17 cellular contexts compared by ENCODE assay signal in the genomic region with DNA sequence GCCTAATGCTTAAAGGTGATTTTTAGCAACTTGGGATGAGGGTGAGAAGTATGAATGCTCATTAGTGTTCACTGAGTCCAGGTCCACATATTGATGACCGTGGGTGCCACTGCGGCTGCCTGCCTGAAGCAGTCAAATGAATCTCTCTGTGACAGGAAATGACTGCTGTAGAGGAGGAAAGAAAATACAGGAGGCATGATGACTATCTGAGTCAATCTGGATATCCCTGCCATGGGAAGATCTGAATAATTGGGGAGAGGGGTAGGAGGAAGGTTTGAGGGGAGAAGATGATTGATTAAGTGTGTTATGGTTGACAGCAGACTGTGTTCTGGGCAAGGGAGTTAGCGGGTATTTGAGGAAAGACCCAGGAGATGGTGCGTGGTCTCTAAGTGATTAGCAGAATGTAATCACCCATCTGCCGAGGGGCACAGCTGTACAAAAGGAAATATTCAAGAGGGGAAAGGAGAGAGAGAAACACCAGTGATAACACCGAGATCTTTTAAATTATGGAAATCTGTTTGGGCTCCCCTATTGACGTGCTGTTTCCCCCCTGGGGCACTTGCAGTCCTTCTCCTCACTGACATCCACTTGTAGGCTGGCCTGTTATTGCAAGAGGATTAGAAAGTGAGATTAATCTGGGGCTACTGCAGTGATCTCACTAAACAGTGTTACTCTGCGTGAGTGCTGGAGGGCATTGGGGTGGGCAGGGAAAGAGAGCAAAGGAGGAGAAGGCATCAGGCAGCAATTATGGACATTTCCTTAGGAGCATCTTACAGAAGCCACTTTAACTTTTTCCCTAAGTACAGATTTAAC.
DNase-seq lines count a peak whose midpoint lies in the region; ATAC-seq and TF ChIP-seq lines count a peak whose summit lies in the region.
"Had no signal": no experiment of that assay in that cellular context is flagged by ENCODE, and none has a peak within 500 bp of the region (broad histone marks: within the 10 kb centered on the region; RNA-seq: fewer than 3 reads in every experiment).

No MANE protein-coding gene starts in this region.

- H3K9ac ChIP-seq in stomach smooth muscle (ENCODE audit: low read length in 2 of 2), result peak overlapping the region in 1 of 2 donors; percentile 92

- H3K27ac ChIP-seq in left ventricle myocardium inferior (replicated peaks), result peak overlapping the region; percentile 75
- H3K27ac ChIP-seq in stomach smooth muscle (ENCODE audit: low read length), result peak overlapping the region; percentile 71
- H3K27ac ChIP-seq: A549, lower lobe of right lung had no signal

- H3K4me3 ChIP-seq in left ventricle myocardium inferior (peak overlapping the region; percentile 5), stomach smooth muscle (ENCODE audit: low read length in 2 of 2) (peak overlapping the region in 1 of 2 donors; percentile 16)
- H3K4me3 ChIP-seq: A549, lower lobe of right lung had no signal

- DNase-seq in NCI-H2107 treated with DMSO at 0.1 percent for 48 hours (lab: John Stamatoyannopoulos, UW; ENCODE audit: unreplicated experiment) (peak; percentile 38), NCI-H2107 (lab: John Stamatoyannopoulos, UW) (no peak), left ventricle myocardium inferior (no peak), NCI-H187 treated with DMSO at 0.1 percent for 48 hours (lab: John Stamatoyannopoulos, UW) (no peak), HuH-7.5 (ENCODE audit: low spot score) (no peak), cerebellar nuclear complex (lab: John Stamatoyannopoulos, UW) (no peak)
- DNase-seq: activated CD4-positive, CD25-positive, alpha-beta regulatory T cell treated with anti-CD3 and anti-CD28 coated beads, Interleukin-2, amount 50 U/mL, for 72 hours; activated T-cell treated with anti-CD3 and anti-CD28 coated beads for 4 hours; CD8-positive, alpha-beta memory T cell; H7; lower lobe of right lung; NCI-H1930; SW 1271 had no signal

- H3K36me3 ChIP-seq in left ventricle myocardium inferior (peaks cover 7% of the 10 kb centered on the region), stomach smooth muscle (ENCODE audit: control insufficient read depth in 2 of 2, insufficient read depth in 2 of 2, low read length in 2 of 2) (no peaks in the 10 kb centered on the region)
- H3K36me3 ChIP-seq: lower lobe of right lung had no signal

- intact Hi-C loops in left ventricle myocardium inferior (cut with micrococcal nuclease), result no loop called here

- H3K9me3 ChIP-seq in left ventricle myocardium inferior (replicated peaks) (peaks cover 12% of the 10 kb centered on the region), stomach smooth muscle (ENCODE audit: control insufficient read depth in 2 of 2, low read length in 2 of 2) (peaks cover 0 to 4% of the 10 kb centered on the region in 2 donors)
- H3K9me3 ChIP-seq: lower lobe of right lung had no signal

- H3K4me1 ChIP-seq in left ventricle myocardium inferior (peaks cover 32% of the 10 kb centered on the region), stomach smooth muscle (ENCODE audit: control insufficient read depth, insufficient read depth, low read length) (peaks cover 15% of the 10 kb centered on the region)
- H3K4me1 ChIP-seq: A549, lower lobe of right lung had no signal

- TF ChIP-seq CTCF in left ventricle myocardium inferior (IDR thresholded peaks at IDR 0.05; ENCODE audit: borderline replicate concordance), result no peak

- H3K27me3 ChIP-seq in left ventricle myocardium inferior (ENCODE audit: low read depth), result no peaks in the 10 kb centered on the region
- H3K27me3 ChIP-seq in stomach smooth muscle (ENCODE audit: control insufficient read depth in 1 of 2, insufficient read depth in 2 of 2, low read length in 2 of 2), result no peaks in the 10 kb centered on the region

- peak; percentile 75 for ATAC-seq in SK-N-SH treated with all-trans-retinoic acid at 6 μM for 48 hours
- ATAC-seq: A549, esophagus mucosa, lower lobe of right lung had no signal

TF ChIP-seq in SK-N-SH treated with all-trans-retinoic acid at 6 μM for 48 hours, 23 proteins besides CTCF, POLR2A, EP300 and RAD21:
- TF ChIP-seq CSDC2 (CRISPR knock-in tag; IDR thresholded peaks at IDR 0.05) (peak; percentile 27; the same call in 1 of the 2 replicates), GLIS3 (CRISPR knock-in tag; IDR thresholded peaks at IDR 0.05) (no peak), ISL1 (CRISPR knock-in tag; IDR thresholded peaks at IDR 0.05) (peak; percentile 28; the same call in 1 of the 2 replicates), OSR1 (CRISPR knock-in tag; IDR thresholded peaks at IDR 0.05) (no peak), ZNF8 (CRISPR knock-in tag; IDR thresholded peaks at IDR 0.05) (0 out of 2 replicates have a peak, but pooled peaks have one; percentile 8), TCF4 (CRISPR knock-in tag; IDR thresholded peaks at IDR 0.05; ENCODE audit: borderline replicate concordance) (peak; percentile 13; the same call in 1 of the 2 replicates)
- TF ChIP-seq, protein P1, sequence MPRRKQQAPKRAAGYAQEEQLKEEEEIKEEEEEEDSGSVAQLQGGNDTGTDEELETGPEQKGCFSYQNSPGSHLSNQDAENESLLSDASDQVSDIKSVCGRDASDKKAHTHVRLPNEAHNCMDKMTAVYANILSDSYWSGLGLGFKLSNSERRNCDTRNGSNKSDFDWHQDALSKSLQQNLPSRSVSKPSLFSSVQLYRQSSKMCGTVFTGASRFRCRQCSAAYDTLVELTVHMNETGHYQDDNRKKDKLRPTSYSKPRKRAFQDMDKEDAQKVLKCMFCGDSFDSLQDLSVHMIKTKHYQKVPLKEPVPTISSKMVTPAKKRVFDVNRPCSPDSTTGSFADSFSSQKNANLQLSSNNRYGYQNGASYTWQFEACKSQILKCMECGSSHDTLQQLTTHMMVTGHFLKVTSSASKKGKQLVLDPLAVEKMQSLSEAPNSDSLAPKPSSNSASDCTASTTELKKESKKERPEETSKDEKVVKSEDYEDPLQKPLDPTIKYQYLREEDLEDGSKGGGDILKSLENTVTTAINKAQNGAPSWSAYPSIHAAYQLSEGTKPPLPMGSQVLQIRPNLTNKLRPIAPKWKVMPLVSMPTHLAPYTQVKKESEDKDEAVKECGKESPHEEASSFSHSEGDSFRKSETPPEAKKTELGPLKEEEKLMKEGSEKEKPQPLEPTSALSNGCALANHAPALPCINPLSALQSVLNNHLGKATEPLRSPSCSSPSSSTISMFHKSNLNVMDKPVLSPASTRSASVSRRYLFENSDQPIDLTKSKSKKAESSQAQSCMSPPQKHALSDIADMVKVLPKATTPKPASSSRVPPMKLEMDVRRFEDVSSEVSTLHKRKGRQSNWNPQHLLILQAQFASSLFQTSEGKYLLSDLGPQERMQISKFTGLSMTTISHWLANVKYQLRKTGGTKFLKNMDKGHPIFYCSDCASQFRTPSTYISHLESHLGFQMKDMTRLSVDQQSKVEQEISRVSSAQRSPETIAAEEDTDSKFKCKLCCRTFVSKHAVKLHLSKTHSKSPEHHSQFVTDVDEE (CRISPR knock-in tag; IDR thresholded peaks at IDR 0.05), result no peak
- TF ChIP-seq, protein P2, sequence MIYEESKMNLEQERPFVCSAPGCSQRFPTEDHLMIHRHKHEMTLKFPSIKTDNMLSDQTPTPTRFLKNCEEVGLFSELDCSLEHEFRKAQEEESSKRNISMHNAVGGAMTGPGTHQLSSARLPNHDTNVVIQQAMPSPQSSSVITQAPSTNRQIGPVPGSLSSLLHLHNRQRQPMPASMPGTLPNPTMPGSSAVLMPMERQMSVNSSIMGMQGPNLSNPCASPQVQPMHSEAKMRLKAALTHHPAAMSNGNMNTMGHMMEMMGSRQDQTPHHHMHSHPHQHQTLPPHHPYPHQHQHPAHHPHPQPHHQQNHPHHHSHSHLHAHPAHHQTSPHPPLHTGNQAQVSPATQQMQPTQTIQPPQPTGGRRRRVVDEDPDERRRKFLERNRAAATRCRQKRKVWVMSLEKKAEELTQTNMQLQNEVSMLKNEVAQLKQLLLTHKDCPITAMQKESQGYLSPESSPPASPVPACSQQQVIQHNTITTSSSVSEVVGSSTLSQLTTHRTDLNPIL (CRISPR knock-in tag; IDR thresholded peaks at IDR 0.05; ENCODE audit: low read depth), result 0 out of 2 replicates have a peak, but pooled peaks have one; percentile 5
- TF ChIP-seq, protein P3, sequence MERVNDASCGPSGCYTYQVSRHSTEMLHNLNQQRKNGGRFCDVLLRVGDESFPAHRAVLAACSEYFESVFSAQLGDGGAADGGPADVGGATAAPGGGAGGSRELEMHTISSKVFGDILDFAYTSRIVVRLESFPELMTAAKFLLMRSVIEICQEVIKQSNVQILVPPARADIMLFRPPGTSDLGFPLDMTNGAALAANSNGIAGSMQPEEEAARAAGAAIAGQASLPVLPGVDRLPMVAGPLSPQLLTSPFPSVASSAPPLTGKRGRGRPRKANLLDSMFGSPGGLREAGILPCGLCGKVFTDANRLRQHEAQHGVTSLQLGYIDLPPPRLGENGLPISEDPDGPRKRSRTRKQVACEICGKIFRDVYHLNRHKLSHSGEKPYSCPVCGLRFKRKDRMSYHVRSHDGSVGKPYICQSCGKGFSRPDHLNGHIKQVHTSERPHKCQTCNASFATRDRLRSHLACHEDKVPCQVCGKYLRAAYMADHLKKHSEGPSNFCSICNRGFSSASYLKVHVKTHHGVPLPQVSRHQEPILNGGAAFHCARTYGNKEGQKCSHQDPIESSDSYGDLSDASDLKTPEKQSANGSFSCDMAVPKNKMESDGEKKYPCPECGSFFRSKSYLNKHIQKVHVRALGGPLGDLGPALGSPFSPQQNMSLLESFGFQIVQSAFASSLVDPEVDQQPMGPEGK (CRISPR knock-in tag; IDR thresholded peaks at IDR 0.05; ENCODE audit: borderline replicate concordance), result no peak
TF ChIP-seq in SK-N-SH treated with all-trans-retinoic acid at 6 μM for 48 hours: peak in this region for 5.
